In genomic region chr20:41423026-41423425, GRCh38 we compare ENCODE assay signal across 21 cellular contexts. TPM values are rescaled to one million over a fixed set of nuclear protein-coding genes. Genes with fewer than 3 reads are reported as not detected.
"Had no signal": no experiment of that assay in that cellular context is flagged by ENCODE, and none has a peak within 500 bp of the region (broad histone marks: within the 10 kb centered on the region; RNA-seq: fewer than 3 reads in every experiment).

No MANE protein-coding gene starts in this region.

- DNase-seq: activated CD4-positive, alpha-beta T cell treated with anti-CD3 and anti-CD28 coated beads, Interleukin-2, amount 50 U/mL, for 48 hours; activated gamma-delta T cell treated with Interleukin-2 at 50 U/mL for 16 hours; activated T-cell treated with anti-CD3 and anti-CD28 coated beads for 4 hours; aorta; brain microvascular endothelial cell; central memory CD4-positive, alpha-beta T cell; endodermal cell; gastrocnemius medialis; hypothalamus; midbrain; natural killer cell; pancreas; psoas muscle; right cardiac atrium; stimulated activated CD4-positive, alpha-beta T cell treated with anti-CD3 and anti-CD28 coated beads, Interleukin-12 subunit alpha, Interleukin-12 subunit beta, amount 100 ng/mL, for 4 hours; stimulated activated CD4-positive, alpha-beta T cell treated with anti-CD3 and anti-CD28 coated beads, Interleukin-4, amount 100 ng/mL, for 4 hours; T-helper 1 cell; T-helper 9 cell; tibial artery had no signal

- H3K4me1 ChIP-seq: gastrocnemius medialis, pancreas, psoas muscle, tibial artery had no signal

- H3K4me3 ChIP-seq: coronary artery, gastrocnemius medialis, pancreas, psoas muscle, tibial artery had no signal

- H3K27me3 ChIP-seq: brain microvascular endothelial cell, gastrocnemius medialis, neutrophil, pancreas, tibial artery had no signal

- H3K9me3 ChIP-seq: gastrocnemius medialis, neutrophil, pancreas, psoas muscle, tibial artery had no signal

- H3K27ac ChIP-seq: brain microvascular endothelial cell, coronary artery, gastrocnemius medialis, neutrophil, pancreas, psoas muscle, tibial artery had no signal

RNA-seq across cellular contexts. Expression of gene EMILIN3, which starts 56.4 kb away (rescaled TPM):
- total RNA-seq: natural killer cell had no signal
